Comparison of ENCODE assay signal across 15 cellular contexts in the genomic region with DNA sequence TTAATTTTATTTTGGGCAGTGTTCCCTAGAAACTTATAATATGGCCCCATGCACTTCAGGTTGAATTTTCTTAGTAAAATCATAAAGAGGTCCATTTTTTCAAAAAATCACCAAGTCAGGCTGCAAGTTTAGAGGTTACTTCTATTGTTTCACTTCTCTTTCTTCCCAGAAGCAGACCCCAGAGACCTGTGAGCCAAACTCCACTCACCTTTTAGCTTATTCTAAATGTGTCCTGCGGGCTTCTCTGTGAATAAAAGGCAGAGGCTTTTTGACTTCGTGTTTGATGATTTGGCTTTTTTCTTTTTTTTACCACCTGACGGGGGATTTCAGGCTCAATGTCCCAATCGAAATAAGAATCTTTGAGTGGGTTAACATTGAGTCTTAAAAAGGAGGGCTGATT. TPM values are rescaled to one million over a fixed set of nuclear protein-coding genes. Genes with fewer than 3 reads are reported as not detected.
DNase-seq lines count a peak whose midpoint lies in the region; ATAC-seq and FAIRE-seq lines count a peak whose summit lies in the region.
"Had no signal": no experiment of that assay in that cellular context is flagged by ENCODE, and none has a peak within 500 bp of the region (broad histone marks: within the 10 kb centered on the region; RNA-seq: fewer than 3 reads in every experiment).

No MANE protein-coding gene starts in this region.

- H3K9ac ChIP-seq in mesendoderm (ENCODE audit: low read length): no peak overlapping the region
- H3K9ac ChIP-seq: GM23248 had no signal

- H3K4me3 Mint-ChIP-seq in CD4-positive, CD25-positive, alpha-beta regulatory T cell: no peak overlapping the region
- no peak overlapping the region for H3K4me3 Mint-ChIP-seq in activated CD8-positive, alpha-beta T cell treated with anti-CD3 and anti-CD28 coated beads, Interleukin-2, amount 10 ng/mL, durations not matched to agents 7 days and 5 days
- H3K4me3 Mint-ChIP-seq in CD4-positive, alpha-beta memory T cell: no peak overlapping the region

- no peak overlapping the region for H4K5ac ChIP-seq in mesendoderm (ENCODE audit: low read length)

- POLR2A ChIA-PET in activated CD8-positive, alpha-beta T cell treated with anti-CD3 and anti-CD28 coated beads, Interleukin-2, amount 10 ng/mL, durations not matched to agents 7 days and 5 days (lab: Charles Lee): interaction anchor here (0.6 to 1.8 kb wide), 5 partner anchors 16 to 54 kb away, joined by 3 to 7 read pairs (median 3); no protein-coding TSS in a partner anchor
- POLR2A ChIA-PET in CD4-positive, alpha-beta memory T cell (lab: Charles Lee; ENCODE audit: partially characterized antibody): no interaction called here

- peaks cover 38 to 76% (median 63%) of the 10 kb centered on the region in 4 donors for H3K4me1 Mint-ChIP-seq in CD4-positive, CD25-positive, alpha-beta regulatory T cell
- H3K4me1 Mint-ChIP-seq in activated CD8-positive, alpha-beta T cell treated with anti-CD3 and anti-CD28 coated beads, Interleukin-2, amount 10 ng/mL, durations not matched to agents 7 days and 5 days (ENCODE audit: low read depth): peaks cover 77% of the 10 kb centered on the region
- peaks cover 59 to 79% (median 64%) of the 10 kb centered on the region in 4 donors for H3K4me1 Mint-ChIP-seq in CD4-positive, alpha-beta memory T cell

- no peaks in the 10 kb centered on the region for H3K27me3 Mint-ChIP-seq in CD4-positive, CD25-positive, alpha-beta regulatory T cell
- H3K27me3 Mint-ChIP-seq in activated CD8-positive, alpha-beta T cell treated with anti-CD3 and anti-CD28 coated beads, Interleukin-2, amount 10 ng/mL, durations not matched to agents 7 days and 5 days (ENCODE audit: low read depth): no peaks in the 10 kb centered on the region
- no peaks in the 10 kb centered on the region for H3K27me3 Mint-ChIP-seq in CD4-positive, alpha-beta memory T cell

- H3K4me3 ChIP-seq in CD4-positive, CD25-positive, alpha-beta regulatory T cell (ENCODE audit: low read depth, low read length): no peak overlapping the region
- H3K4me3 ChIP-seq in CD4-positive, alpha-beta memory T cell (ENCODE audit: low read length in 2 of 2): no peak overlapping the region
- H3K4me3 ChIP-seq in mesendoderm (ENCODE audit: low read length): no peak overlapping the region
- H3K4me3 ChIP-seq: GM23248, stomach had no signal

- intact Hi-C loops in CD4-positive, alpha-beta memory T cell (cut with micrococcal nuclease): no loop called here

- H3K79me2 ChIP-seq in mesendoderm (ENCODE audit: control insufficient read depth, insufficient read depth, low read length): no peaks in the 10 kb centered on the region

- CTCF ChIA-PET in activated CD8-positive, alpha-beta T cell treated with anti-CD3 and anti-CD28 coated beads, Interleukin-2, amount 10 ng/mL, durations not matched to agents 7 days and 5 days (lab: Charles Lee): interaction anchor here (0.7 to 1.7 kb wide), 9 partner anchors 17 to 193 kb away, joined by 3 to 15 read pairs (median 4); no protein-coding TSS in a partner anchor
- CTCF ChIA-PET in CD4-positive, alpha-beta memory T cell (lab: Charles Lee; ENCODE audit: partially characterized antibody): interaction anchor here (1.6 kb wide), 1 partner anchor 39 kb away, joined by 5 read pairs; no protein-coding TSS in a partner anchor

- peak; percentile 92 for FAIRE-seq in GM18507 (lab: Jason Lieb, UNC)
- FAIRE-seq: bronchial epithelial cell had no signal

- H2BK120ac ChIP-seq in mesendoderm (ENCODE audit: low read depth, low read length): no peak overlapping the region

- H2BK5ac ChIP-seq in mesendoderm (ENCODE audit: low read length): no peak overlapping the region

- no peak overlapping the region for H4K8ac ChIP-seq in mesendoderm (ENCODE audit: low read depth, low read length)

- H3K27ac Mint-ChIP-seq in CD4-positive, CD25-positive, alpha-beta regulatory T cell: peak overlapping the region; percentile 2 to 63 (median 47)
- H3K27ac Mint-ChIP-seq in activated CD8-positive, alpha-beta T cell treated with anti-CD3 and anti-CD28 coated beads, Interleukin-2, amount 10 ng/mL, durations not matched to agents 7 days and 5 days: peak overlapping the region; percentile 65
- peak overlapping the region in 2 of 7 donors; percentile 16 to 78 for H3K27ac Mint-ChIP-seq in CD4-positive, alpha-beta memory T cell

- H3K18ac ChIP-seq in mesendoderm (ENCODE audit: low read length): no peak overlapping the region

- H3K79me1 ChIP-seq in mesendoderm (ENCODE audit: low read length): no peaks in the 10 kb centered on the region

- WGBS in mesendoderm (ENCODE audit: extremely low coverage, insufficient coverage, low lambda C conversion rate): no CpG with 5 or more reads among the region's 4 CpGs

- H3K9me3 ChIP-seq in CD4-positive, CD25-positive, alpha-beta regulatory T cell (ENCODE audit: control insufficient read depth in 2 of 2, low read length in 2 of 2): no peaks in the 10 kb centered on the region
- H3K9me3 ChIP-seq in CD4-positive, alpha-beta memory T cell (ENCODE audit: control insufficient read depth in 1 of 2, low read length in 2 of 2): no peaks in the 10 kb centered on the region
- H3K9me3 ChIP-seq: BE2C, stomach had no signal

- no peak overlapping the region for H3K56ac ChIP-seq in mesendoderm (ENCODE audit: low read length)

- peaks cover 39% of the 10 kb centered on the region for H3K4me1 ChIP-seq in CD4-positive, CD25-positive, alpha-beta regulatory T cell (ENCODE audit: control insufficient read depth, insufficient read depth, low read length, poor library complexity, severe bottlenecking)
- H3K4me1 ChIP-seq in CD4-positive, alpha-beta memory T cell (ENCODE audit: insufficient read depth, low read length): peaks cover 63% of the 10 kb centered on the region
- no peaks in the 10 kb centered on the region for H3K4me1 ChIP-seq in mesendoderm (ENCODE audit: control insufficient read depth, low read depth, low read length)
- H3K4me1 ChIP-seq: BE2C had no signal

- peaks cover 37% of the 10 kb centered on the region for H3K36me3 Mint-ChIP-seq in CD4-positive, CD25-positive, alpha-beta regulatory T cell
- peaks cover 65% of the 10 kb centered on the region for H3K36me3 Mint-ChIP-seq in activated CD8-positive, alpha-beta T cell treated with anti-CD3 and anti-CD28 coated beads, Interleukin-2, amount 10 ng/mL, durations not matched to agents 7 days and 5 days (ENCODE audit: low read depth)
- peaks cover 21 to 26% of the 10 kb centered on the region in 2 donors for H3K36me3 Mint-ChIP-seq in CD4-positive, alpha-beta memory T cell

- no peak overlapping the region for H3K27ac ChIP-seq in CD4-positive, CD25-positive, alpha-beta regulatory T cell (ENCODE audit: insufficient read depth, low read length, poor library complexity, severe bottlenecking)
- H3K27ac ChIP-seq in CD4-positive, alpha-beta memory T cell (ENCODE audit: low read depth, low read length): no peak overlapping the region
- no peak overlapping the region for H3K27ac ChIP-seq in mesendoderm (ENCODE audit: low read depth, low read length)
- H3K27ac ChIP-seq: GM23248, stomach had no signal

- H2AK5ac ChIP-seq in mesendoderm (ENCODE audit: low read length): no peak overlapping the region

- ATAC-seq in CD4-positive, CD25-positive, alpha-beta regulatory T cell (ENCODE audit: low read depth in 2 of 2): no peak
- peak; percentile 34 for ATAC-seq in HG03103 (IDR thresholded peaks at IDR 0.05; ENCODE audit: low read depth, unreplicated experiment)
- ATAC-seq in activated CD8-positive, alpha-beta T cell treated with anti-CD3 and anti-CD28 coated beads, Interleukin-2, amount 10 ng/mL, durations not matched to agents 7 days and 5 days: no peak
- no peak for ATAC-seq in GM21367 (IDR thresholded peaks at IDR 0.05; ENCODE audit: unreplicated experiment)
- ATAC-seq in HG03097 (IDR thresholded peaks at IDR 0.05; ENCODE audit: low FRiP score, unreplicated experiment): no peak

- no peaks in the 10 kb centered on the region for H3K27me3 ChIP-seq in CD4-positive, CD25-positive, alpha-beta regulatory T cell (ENCODE audit: control insufficient read depth, insufficient read depth, low read length)
- no peaks in the 10 kb centered on the region for H3K27me3 ChIP-seq in CD4-positive, alpha-beta memory T cell (ENCODE audit: insufficient read depth, low read length)
- H3K27me3 ChIP-seq in mesendoderm (ENCODE audit: insufficient read depth, low read length, poor library complexity): peaks cover 4% of the 10 kb centered on the region

- no peak for DNase-seq in CD4-positive, CD25-positive, alpha-beta regulatory T cell
- no peak for DNase-seq in GM18507 (ENCODE audit: extremely low spot score, insufficient read length, low read depth)
- no peak for DNase-seq in activated CD8-positive, alpha-beta T cell treated with anti-CD3 and anti-CD28 coated beads, Interleukin-2, amount 10 ng/mL, durations not matched to agents 7 days and 5 days
- DNase-seq in CD4-positive, alpha-beta memory T cell: no peak
- no peak for DNase-seq in mesendoderm
- DNase-seq: BE2C; GM23248; NCI-H146; NCI-H524; stimulated activated CD4-positive, alpha-beta T cell treated with anti-CD3 and anti-CD28 coated beads, Interleukin-4, amount 100 ng/mL, for 1 hour; stomach had no signal

- peaks cover 7% of the 10 kb centered on the region for H3K36me3 ChIP-seq in CD4-positive, CD25-positive, alpha-beta regulatory T cell (ENCODE audit: control insufficient read depth, insufficient read depth, low read length)
- peaks cover 4% of the 10 kb centered on the region for H3K36me3 ChIP-seq in CD4-positive, alpha-beta memory T cell (ENCODE audit: insufficient read depth, low read length)
- H3K36me3 ChIP-seq in mesendoderm (ENCODE audit: control insufficient read depth, insufficient read depth, low read length): no peaks in the 10 kb centered on the region
- H3K36me3 ChIP-seq: BE2C, stomach had no signal

- no peak overlapping the region for H2BK15ac ChIP-seq in mesendoderm (replicated peaks; ENCODE audit: low read depth)

- no peak overlapping the region for H3K4me2 ChIP-seq in mesendoderm (ENCODE audit: low read length)

- H3K23ac ChIP-seq in mesendoderm (ENCODE audit: low read length): no peak overlapping the region

- no peak overlapping the region for H3K4ac ChIP-seq in mesendoderm (ENCODE audit: low read depth, low read length)

- peaks cover 0 to 2% (median 0%) of the 10 kb centered on the region in 7 donors for H3K9me3 Mint-ChIP-seq in CD4-positive, CD25-positive, alpha-beta regulatory T cell
- H3K9me3 Mint-ChIP-seq in activated CD8-positive, alpha-beta T cell treated with anti-CD3 and anti-CD28 coated beads, Interleukin-2, amount 10 ng/mL, durations not matched to agents 7 days and 5 days (ENCODE audit: insufficient read depth): no peaks in the 10 kb centered on the region
- H3K9me3 Mint-ChIP-seq in CD4-positive, alpha-beta memory T cell: no peaks in the 10 kb centered on the region

RNA-seq across cellular contexts. Expression of a gene that starts 7.4 kb away (rescaled TPM):
- 83.1 TPM for total RNA-seq in CD4-positive, CD25-positive, alpha-beta regulatory T cell
- 10 to 100 TPM; 37.4 to 54.7 (median 47.5) TPM for polyA plus RNA-seq in CD4-positive, CD25-positive, alpha-beta regulatory T cell
- total RNA-seq in activated CD8-positive, alpha-beta T cell treated with anti-CD3 and anti-CD28 coated beads, Interleukin-2, amount 10 ng/mL, durations not matched to agents 7 days and 5 days: 100 to 1,000 TPM; 101 to 105 TPM
- 100 to 1,000 TPM in 1 of 2 experiments, 10 to 100 TPM in 1; 98.1 to 106 TPM for total RNA-seq in CD4-positive, alpha-beta memory T cell
- polyA plus RNA-seq in CD4-positive, alpha-beta memory T cell: 10 to 100 TPM; 46.5 to 98.4 TPM
- polyA plus RNA-seq in mesendoderm (2013, experiment 1 of 2): 0.79 TPM
- 0.69 TPM for polyA plus RNA-seq in mesendoderm (2013, experiment 2 of 2)
- total RNA-seq: bronchial epithelial cell, GM23248 had no signal
- polyA plus RNA-seq: GM23248 had no signal
